Comparison of ENCODE assay signal across 8 cellular contexts in genomic region chr4:83335691-83336090, GRCh38.
DNase-seq lines count a peak whose midpoint lies in the region; ATAC-seq and TF ChIP-seq lines count a peak whose summit lies in the region.

No MANE protein-coding gene starts in this region.

- H3K9me2 ChIP-seq in MM.1S (replicated peaks; ENCODE audit: insufficient read depth, low read length): no peaks in the 10 kb centered on the region

- peak overlapping the region; percentile 91 for H3K4me3 Mint-ChIP-seq in T-helper 2 cell treated with Interferon-gamma antibody and Interleukin-4, amounts not matched to agents 5 μg/mL and 100 μg/mL, for 36 hours

- H3K9ac ChIP-seq in MM.1S (ENCODE audit: low read length): no peak overlapping the region
- no peak overlapping the region for H3K9ac ChIP-seq in parathyroid adenoma

- H3K27me3 ChIP-seq in MM.1S (replicated peaks; ENCODE audit: insufficient read depth, low read length) (no peaks in the 10 kb centered on the region), parathyroid adenoma (ENCODE audit: control insufficient read depth, insufficient read depth, low read length) (no peaks in the 10 kb centered on the region)

- H3K27ac Mint-ChIP-seq in T-helper 2 cell treated with Interferon-gamma antibody and Interleukin-4, amounts not matched to agents 5 μg/mL and 100 μg/mL, for 36 hours: no peak overlapping the region

- H2AFZ ChIP-seq in MM.1S (ENCODE audit: low read length) (no peak overlapping the region), parathyroid adenoma (peak overlapping the region; percentile 78)

- H3K9me3 ChIP-seq in MM.1S (replicated peaks; ENCODE audit: insufficient read depth, low read length) (no peaks in the 10 kb centered on the region), parathyroid adenoma (ENCODE audit: control insufficient read depth, low read length) (no peaks in the 10 kb centered on the region)

- H3K79me2 ChIP-seq in MM.1S (ENCODE audit: low read length) (no peaks in the 10 kb centered on the region), parathyroid adenoma (no peaks in the 10 kb centered on the region)

- H3K4me1 Mint-ChIP-seq in T-helper 2 cell treated with Interferon-gamma antibody and Interleukin-4, amounts not matched to agents 5 μg/mL and 100 μg/mL, for 36 hours (ENCODE audit: low read depth): peaks cover 23% of the 10 kb centered on the region

- peaks cover 19% of the 10 kb centered on the region; the same call in 1 of the 2 replicates for H3F3A ChIP-seq in MM.1S (ENCODE audit: insufficient read depth, low read length)

- H3K4me3 ChIP-seq in MM.1S (ENCODE audit: low read length): no peak overlapping the region
- peak overlapping the region; percentile 75 for H3K4me3 ChIP-seq in coronary artery
- H3K4me3 ChIP-seq in parathyroid adenoma (ENCODE audit: low read depth, low read length): no peak overlapping the region

- ATAC-seq in GM21526 (IDR thresholded peaks at IDR 0.05; ENCODE audit: low FRiP score, unreplicated experiment) (no peak), HG02870 (IDR thresholded peaks at IDR 0.05; ENCODE audit: unreplicated experiment) (no peak)

- H3K4me1 ChIP-seq in MM.1S (ENCODE audit: low read length): peaks cover 16% of the 10 kb centered on the region
- no peaks in the 10 kb centered on the region for H3K4me1 ChIP-seq in parathyroid adenoma

- peaks cover 43% of the 10 kb centered on the region for H3K27me3 Mint-ChIP-seq in T-helper 2 cell treated with Interferon-gamma antibody and Interleukin-4, amounts not matched to agents 5 μg/mL and 100 μg/mL, for 36 hours (ENCODE audit: low read depth)

- 0 out of 2 replicates have a peak overlapping the region, but pooled peaks have one; percentile 95 for H3K4me2 ChIP-seq in MM.1S (ENCODE audit: low read depth, low read length)
- H3K4me2 ChIP-seq in parathyroid adenoma (ENCODE audit: low read length): no peak overlapping the region

- peaks cover 13% of the 10 kb centered on the region for H3K9me3 Mint-ChIP-seq in T-helper 2 cell treated with Interferon-gamma antibody and Interleukin-4, amounts not matched to agents 5 μg/mL and 100 μg/mL, for 36 hours

- H4K20me1 ChIP-seq in MM.1S (ENCODE audit: insufficient read depth, low read length): no peaks in the 10 kb centered on the region

- H3K36me3 Mint-ChIP-seq in T-helper 2 cell treated with Interferon-gamma antibody and Interleukin-4, amounts not matched to agents 5 μg/mL and 100 μg/mL, for 36 hours (ENCODE audit: low read depth): peaks cover 6% of the 10 kb centered on the region

- no peaks in the 10 kb centered on the region for H3K36me3 ChIP-seq in MM.1S (replicated peaks; ENCODE audit: insufficient read depth, low read length)
- no peaks in the 10 kb centered on the region for H3K36me3 ChIP-seq in parathyroid adenoma (ENCODE audit: control insufficient read depth, insufficient read depth, low read length)

- no peak for DNase-seq in T-helper 2 cell treated with Interferon-gamma antibody and Interleukin-4, amounts not matched to agents 5 μg/mL and 100 μg/mL, for 36 hours (ENCODE audit: low spot score)
- DNase-seq in T-helper 2 cell: no peak
- DNase-seq in MM.1S: no peak
- no peak for DNase-seq in coronary artery (ENCODE audit: low spot score)
- no peak for DNase-seq in NCI-H1092 (lab: John Stamatoyannopoulos, UW)

- no peak for TF ChIP-seq CTCF in MM.1S (IDR thresholded peaks at IDR 0.05; ENCODE audit: low read length)
- no peak for TF ChIP-seq CTCF in coronary artery (IDR thresholded peaks at IDR 0.05)
- TF ChIP-seq CTCF in parathyroid adenoma (IDR thresholded peaks at IDR 0.05): no peak

- no peak overlapping the region for H3K27ac ChIP-seq in MM.1S (ENCODE audit: low read length)
- H3K27ac ChIP-seq in coronary artery: no peak overlapping the region
- no peak overlapping the region for H3K27ac ChIP-seq in parathyroid adenoma
